7 cellular contexts compared by ENCODE assay signal in the genomic region with DNA sequence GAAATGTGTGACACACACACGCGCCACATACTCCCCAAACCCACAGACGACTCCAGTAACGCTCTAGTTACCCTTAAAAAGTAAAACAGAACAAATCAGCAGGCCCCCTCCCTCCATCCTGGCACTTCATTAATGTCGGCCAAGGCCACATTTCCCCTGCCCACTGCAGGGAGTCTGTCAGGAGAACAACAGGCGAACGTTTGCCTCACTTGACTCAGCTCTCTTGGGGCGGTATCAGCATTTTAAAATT. TPM values are rescaled to one million over a fixed set of nuclear protein-coding genes. Genes with fewer than 3 reads are reported as not detected.
A peak's percentile ranks its signal among the peaks of the same experiment; 100 is the strongest.
DNase-seq lines count a peak whose midpoint lies in the region; ATAC-seq and TF ChIP-seq lines count a peak whose summit lies in the region.

No MANE protein-coding gene starts in this region.

- peak overlapping the region; percentile 92 for H3K27ac ChIP-seq in epithelial cell of prostate
- H3K27ac ChIP-seq in ovary = peak overlapping the region in 1 of 2 donors; percentile 68

- H3K4me3 ChIP-seq in LNCaP clone FGC (ENCODE audit: low read depth, low read length) (peak overlapping the region; percentile 61), ovary (peak overlapping the region; percentile 64)

- no peak for TF ChIP-seq CTCF in LNCaP clone FGC (IDR thresholded peaks at IDR 0.05; ENCODE audit: control insufficient read depth, extremely low read depth, insufficient read depth)
- TF ChIP-seq CTCF in ovary (IDR thresholded peaks at IDR 0.05) = no peak

- no peaks in the 10 kb centered on the region for H3K36me3 ChIP-seq in ovary

- H3K4me1 ChIP-seq in ovary (ENCODE audit: insufficient read depth) = peaks cover 4% of the 10 kb centered on the region

- intact Hi-C loops in ovary (cut with DNase I) = no loop called here

- TF ChIP-seq POLR2A in ovary (IDR thresholded peaks at IDR 0.05) = no peak

- ATAC-seq in GM19467 (IDR thresholded peaks at IDR 0.05; ENCODE audit: unreplicated experiment) = peak; percentile 1

- H3K27me3 ChIP-seq in ovary = no peaks in the 10 kb centered on the region

- no peak for TF ChIP-seq EP300 in ovary (IDR thresholded peaks at IDR 0.05)

- H3K9me3 ChIP-seq in ovary = no peaks in the 10 kb centered on the region

- DNase-seq in LNCaP clone FGC (ENCODE audit: low read depth) (no peak), epithelial cell of prostate (ENCODE audit: low read depth, low spot score) (no peak), ovary (no peak), LoVo (ENCODE audit: low spot score) (no peak), NCI-H1092 (lab: John Stamatoyannopoulos, UW) (no peak), AG20443 (ENCODE audit: low spot score) (no peak)

- WGBS in ovary, 3 donors = 1 to 9% (median 2%) methylated on average over 8 of the region's 8 CpGs

RNA-seq across cellular contexts. Expression of a gene that starts 0.7 kb away (rescaled TPM):
- total RNA-seq in ovary = 10 to 100 TPM in 4 of 7 donors, 1 to 10 TPM in 3; 7.3 to 14.2 (median 11.9) TPM
- 1 to 10 TPM in 1 of 2 donors, under 1 TPM in 1; 0.77 to 2.5 TPM for polyA plus RNA-seq in ovary
